In the genomic region with DNA sequence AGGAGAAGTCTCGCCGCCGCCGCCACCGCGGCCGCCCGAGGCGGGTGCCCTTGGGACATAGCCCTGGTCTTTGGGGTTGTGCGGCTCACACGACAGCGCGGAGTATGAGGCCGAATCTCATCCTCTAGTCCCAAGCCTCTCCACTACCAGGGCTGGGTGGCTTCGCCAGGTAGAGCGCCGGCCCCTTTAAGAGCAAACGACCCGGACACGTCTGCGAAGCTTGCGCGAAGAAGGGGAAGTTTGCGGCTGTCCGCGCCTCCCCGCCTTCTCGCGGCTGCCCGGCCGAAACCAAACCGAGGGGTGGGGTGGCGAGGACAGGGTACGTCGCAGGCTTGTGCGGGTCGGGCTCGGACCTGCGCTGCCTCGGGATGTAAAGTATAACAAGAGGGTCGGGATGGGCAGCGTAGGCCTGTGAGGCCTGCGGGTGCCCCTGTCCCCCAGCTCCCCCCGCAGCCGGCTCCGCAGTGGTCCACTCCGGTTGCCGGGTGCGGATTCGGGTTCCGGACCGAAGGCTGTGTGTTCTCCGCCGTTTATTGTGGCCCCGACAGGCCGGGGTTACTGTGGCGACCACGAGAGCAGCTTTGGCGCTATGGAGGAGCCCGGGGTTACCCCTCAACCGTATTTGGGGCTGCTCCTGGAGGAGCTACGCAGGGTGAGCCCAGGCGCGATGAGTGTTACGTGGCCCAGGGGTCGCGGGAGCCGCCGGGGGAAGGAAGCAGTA, we compare ENCODE assay signal across 8 cellular contexts. TPM values are rescaled to one million over a fixed set of nuclear protein-coding genes. Genes with fewer than 3 reads are reported as not detected.
A peak's percentile ranks its signal among the peaks of the same experiment; 100 is the strongest.
DNase-seq lines count a peak whose midpoint lies in the region; ATAC-seq and TF ChIP-seq lines count a peak whose summit lies in the region.

No MANE protein-coding gene starts in this region.

- no peaks in the 10 kb centered on the region for H3K9me3 ChIP-seq in Peyer's patch
- H3K9me3 ChIP-seq in naive thymus-derived CD4-positive, alpha-beta T cell (ENCODE audit: control insufficient read depth in 2 of 3, low read length in 3 of 3), result no peaks in the 10 kb centered on the region

- no peaks in the 10 kb centered on the region for H3K36me3 ChIP-seq in Peyer's patch
- H3K36me3 ChIP-seq in naive thymus-derived CD4-positive, alpha-beta T cell (ENCODE audit: control insufficient read depth in 2 of 3, insufficient read depth in 3 of 3, low read length in 3 of 3), result peaks cover 0 to 12% (median 0%) of the 10 kb centered on the region in 3 experiments

- peak overlapping the region; percentile 50 to 88 (median 84) for H3K4me3 ChIP-seq in Peyer's patch
- peak overlapping the region; percentile 86 for H3K4me3 ChIP-seq in naive thymus-derived CD4-positive, alpha-beta T cell (ENCODE audit: low read length)

- H3K27me3 Mint-ChIP-seq in naive thymus-derived CD4-positive, alpha-beta T cell, result no peaks in the 10 kb centered on the region
- no peaks in the 10 kb centered on the region for H3K27me3 Mint-ChIP-seq in stimulated activated naive B cell treated with anti-CD40 and anti-IgM and Interleukin-4, amounts not matched to agents 10 μg/mL and 1 μg/mL and 100 μg/mL, for 72 hours

- no peaks in the 10 kb centered on the region for H3K27me3 ChIP-seq in Peyer's patch
- no peaks in the 10 kb centered on the region for H3K27me3 ChIP-seq in naive thymus-derived CD4-positive, alpha-beta T cell (ENCODE audit: control insufficient read depth in 2 of 2, insufficient read depth in 2 of 2, low read length in 2 of 2)

- TF ChIP-seq CTCF in Peyer's patch (IDR thresholded peaks at IDR 0.05), result no peak

- peak overlapping the region; percentile 88 to 97 (median 94) for H3K27ac ChIP-seq in Peyer's patch
- H3K27ac ChIP-seq in naive thymus-derived CD4-positive, alpha-beta T cell (ENCODE audit: low read depth, low read length), result peak overlapping the region; percentile 94

- peaks cover 0 to 22% (median 0%) of the 10 kb centered on the region in 5 donors for H3K36me3 Mint-ChIP-seq in naive thymus-derived CD4-positive, alpha-beta T cell
- peaks cover 11% of the 10 kb centered on the region in 2 donors for H3K36me3 Mint-ChIP-seq in stimulated activated naive B cell treated with anti-CD40 and anti-IgM and Interleukin-4, amounts not matched to agents 10 μg/mL and 1 μg/mL and 100 μg/mL, for 72 hours

- H3K27ac Mint-ChIP-seq in naive thymus-derived CD4-positive, alpha-beta T cell, result peak overlapping the region; percentile 88 to 98 (median 96)
- peak overlapping the region; percentile 99 for H3K27ac Mint-ChIP-seq in stimulated activated naive B cell treated with anti-CD40 and anti-IgM and Interleukin-4, amounts not matched to agents 10 μg/mL and 1 μg/mL and 100 μg/mL, for 72 hours

- ATAC-seq in GM21526 (IDR thresholded peaks at IDR 0.05; ENCODE audit: low FRiP score, unreplicated experiment), result peak; percentile 86
- peak; percentile 87 for ATAC-seq in naive thymus-derived CD4-positive, alpha-beta T cell
- peak; percentile 89 to 90 for ATAC-seq in stimulated activated naive B cell treated with anti-CD40 and anti-IgM and Interleukin-4, amounts not matched to agents 10 μg/mL and 1 μg/mL and 100 μg/mL, for 72 hours (replicated peaks)

- H3K4me1 ChIP-seq in Peyer's patch, result peaks cover 0 to 31% (median 8%) of the 10 kb centered on the region in 4 donors
- peaks cover 17 to 29% of the 10 kb centered on the region in 2 donors for H3K4me1 ChIP-seq in naive thymus-derived CD4-positive, alpha-beta T cell (ENCODE audit: control insufficient read depth in 2 of 2, insufficient read depth in 2 of 2, low read length in 2 of 2)

- H3K4me1 Mint-ChIP-seq in naive thymus-derived CD4-positive, alpha-beta T cell, result peaks cover 47 to 62% (median 58%) of the 10 kb centered on the region in 7 donors
- peaks cover 30 to 56% of the 10 kb centered on the region in 2 donors for H3K4me1 Mint-ChIP-seq in stimulated activated naive B cell treated with anti-CD40 and anti-IgM and Interleukin-4, amounts not matched to agents 10 μg/mL and 1 μg/mL and 100 μg/mL, for 72 hours

- peak; percentile 61 to 75 for TF ChIP-seq POLR2A in Peyer's patch (IDR thresholded peaks at IDR 0.05)

- CTCF ChIA-PET in naive thymus-derived CD4-positive, alpha-beta T cell (lab: Charles Lee), result interaction anchor here (0.6 to 1.1 kb wide), 3 partner anchors 29 to 97 kb away, joined by 3 to 4 read pairs (median 4); a partner anchor contains a TSS

- POLR2A ChIA-PET in naive thymus-derived CD4-positive, alpha-beta T cell (lab: Charles Lee), result interaction anchor here (0.6 to 3.7 kb wide), 18 partner anchors 9 to 1205 kb away, joined by 3 to 40 read pairs (median 4); a partner anchor contains a TSS

- intact Hi-C loops in naive thymus-derived CD4-positive, alpha-beta T cell (cut with micrococcal nuclease), result loop anchor here (1.0 to 5.0 kb wide), 9 partner anchors 16 to 165 kb away; a partner anchor contains a TSS

- H3K9me3 Mint-ChIP-seq in naive thymus-derived CD4-positive, alpha-beta T cell, result peaks cover 0 to 10% (median 0%) of the 10 kb centered on the region in 11 donors
- peaks cover 0 to 6% of the 10 kb centered on the region in 2 donors for H3K9me3 Mint-ChIP-seq in stimulated activated naive B cell treated with anti-CD40 and anti-IgM and Interleukin-4, amounts not matched to agents 10 μg/mL and 1 μg/mL and 100 μg/mL, for 72 hours

- H3K4me3 Mint-ChIP-seq in naive thymus-derived CD4-positive, alpha-beta T cell, result peak overlapping the region; percentile 76 to 100 (median 95)
- H3K4me3 Mint-ChIP-seq in stimulated activated naive B cell treated with anti-CD40 and anti-IgM and Interleukin-4, amounts not matched to agents 10 μg/mL and 1 μg/mL and 100 μg/mL, for 72 hours, result peak overlapping the region; percentile 96 to 99

- DNase-seq in DMS53 treated with DMSO at 0.1 percent for 48 hours (lab: John Stamatoyannopoulos, UW; ENCODE audit: unreplicated experiment) (peak; percentile 61), HuH-7 (ENCODE audit: low spot score) (peak; percentile 55), Peyer's patch (peak; percentile 76 to 94 (median 91)), activated T-helper 1 cell treated with Interleukin-2 at 50 U/mL for 16 hours (ENCODE audit: low read depth) (peak; percentile 58), fibroblast of gingiva (ENCODE audit: low read depth) (peak; percentile 85)
- peak; percentile 65 to 77 (median 71) for DNase-seq in naive thymus-derived CD4-positive, alpha-beta T cell
- peak; percentile 81 for DNase-seq in stimulated activated naive B cell treated with anti-CD40 and anti-IgM and Interleukin-4, amounts not matched to agents 10 μg/mL and 1 μg/mL and 100 μg/mL, for 72 hours

RNA-seq across cellular contexts. Expression of a gene that starts 33.3 kb away (rescaled TPM):
- total RNA-seq in Peyer's patch, result 100 to 1,000 TPM in 3 of 4 donors, 10 to 100 TPM in 1; 44.6 to 143 (median 128) TPM
- 10 to 100 TPM; 18.4 to 29.1 (median 26.1) TPM for total RNA-seq in naive thymus-derived CD4-positive, alpha-beta T cell
- polyA plus RNA-seq in naive thymus-derived CD4-positive, alpha-beta T cell, result 10 to 100 TPM; 20.5 to 30.6 TPM

Comparison
In these comparisons a context has a peak if more than half of its experiments do, and no peak if none do; other contexts are left out.
1. Peak in every context shown above with its lines: DNase-seq, ATAC-seq, H3K4me3 ChIP-seq and H3K27ac ChIP-seq.